1 cellular context compared by ENCODE assay signal in genomic region chr19:39085392-39085791, GRCh38.
TF ChIP-seq lines count a peak whose summit lies in the region.

No MANE protein-coding gene starts in this region.

TF ChIP-seq in A549, 52 proteins besides CTCF, POLR2A, EP300 and RAD21:
- TF ChIP-seq ESRRA (IDR thresholded peaks at IDR 0.05; ENCODE audit: borderline replicate concordance, low read length), result no peak
- TF ChIP-seq, protein P1, sequence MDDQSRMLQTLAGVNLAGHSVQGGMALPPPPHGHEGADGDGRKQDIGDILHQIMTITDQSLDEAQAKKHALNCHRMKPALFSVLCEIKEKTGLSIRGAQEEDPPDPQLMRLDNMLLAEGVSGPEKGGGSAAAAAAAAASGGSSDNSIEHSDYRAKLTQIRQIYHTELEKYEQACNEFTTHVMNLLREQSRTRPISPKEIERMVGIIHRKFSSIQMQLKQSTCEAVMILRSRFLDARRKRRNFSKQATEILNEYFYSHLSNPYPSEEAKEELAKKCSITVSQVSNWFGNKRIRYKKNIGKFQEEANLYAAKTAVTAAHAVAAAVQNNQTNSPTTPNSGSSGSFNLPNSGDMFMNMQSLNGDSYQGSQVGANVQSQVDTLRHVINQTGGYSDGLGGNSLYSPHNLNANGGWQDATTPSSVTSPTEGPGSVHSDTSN (IDR thresholded peaks at IDR 0.05), result no peak
- TF ChIP-seq RARB (CRISPR knock-in tag; IDR thresholded peaks at IDR 0.05), result no peak
- no peak for TF ChIP-seq MAFK (IDR thresholded peaks at IDR 0.05; ENCODE audit: partially characterized antibody)
